10 cellular contexts compared by ENCODE assay signal in the genomic region with DNA sequence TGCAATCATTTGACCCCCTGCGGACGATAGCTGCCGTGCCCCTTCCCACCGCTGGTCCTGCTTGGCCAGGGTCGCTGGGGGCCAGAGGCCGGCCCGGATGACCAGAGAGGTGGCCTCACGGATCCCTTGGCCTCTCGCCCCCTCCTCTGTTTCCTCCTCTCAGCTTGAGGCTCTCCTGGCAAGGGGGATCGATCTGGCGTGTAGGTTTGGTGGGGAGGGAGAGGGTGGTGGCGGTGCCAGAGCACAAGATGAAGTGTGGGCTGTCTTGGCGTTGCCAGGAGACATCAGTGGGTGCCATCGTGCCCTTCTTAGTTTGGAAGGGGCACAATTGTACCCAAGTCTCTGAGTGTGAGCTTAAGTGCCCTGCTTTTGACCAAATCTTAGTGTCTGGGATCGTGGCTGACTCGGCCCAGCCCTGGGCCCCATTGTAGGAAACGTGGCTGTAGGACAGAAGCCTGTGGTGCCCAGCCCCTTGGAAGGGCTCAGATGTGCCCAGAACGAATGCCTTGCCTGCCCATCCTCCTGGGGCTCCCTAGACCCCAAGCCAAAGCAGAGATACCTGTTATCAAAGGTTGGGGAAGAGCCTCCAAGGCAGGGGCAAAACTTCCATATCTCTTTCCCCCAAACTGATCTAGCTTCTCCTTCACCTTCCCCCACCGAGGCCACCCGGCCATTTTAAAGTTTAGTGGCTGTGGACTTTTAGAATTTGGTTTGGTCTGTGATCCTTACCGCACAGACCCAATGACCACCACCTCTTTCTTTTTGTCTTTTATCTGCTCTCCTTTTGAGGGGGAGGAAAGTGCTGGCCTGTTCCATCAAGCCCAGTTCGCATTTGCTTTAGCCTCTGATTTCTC. TPM values are rescaled to one million over a fixed set of nuclear protein-coding genes. Genes with fewer than 3 reads are reported as not detected.
DNase-seq lines count a peak whose midpoint lies in the region; ATAC-seq, FAIRE-seq and TF ChIP-seq lines count a peak whose summit lies in the region.
"Had no signal": no experiment of that assay in that cellular context is flagged by ENCODE, and none has a peak within 500 bp of the region (broad histone marks: within the 10 kb centered on the region; RNA-seq: fewer than 3 reads in every experiment).

No MANE protein-coding gene starts in this region.

- peaks cover 11% of the 10 kb centered on the region for H3K79me1 ChIP-seq in neuronal stem cell (ENCODE audit: low read depth, low read length)

- intact Hi-C loops in heart right ventricle (cut with DNase I) = loop anchor here (1.0 to 10.0 kb wide), 9 partner anchors 18 to 1680 kb away; no protein-coding TSS in a partner anchor
- intact Hi-C loops in left cardiac atrium (cut with DNase I) = loop anchor here in 1 of 2 donors (5.0 to 10.0 kb wide), 3 partner anchors 1038 to 1320 kb away; no protein-coding TSS in a partner anchor
- intact Hi-C loops in uterus (cut with DNase I; ENCODE audit: low total_unique reads) = no loop called here

- TF ChIP-seq POLR2A in uterus (IDR thresholded peaks at IDR 0.05) = no peak

- H4K20me1 ChIP-seq in fibroblast of lung (ENCODE audit: control insufficient read depth, extremely low read depth, insufficient read depth, low read length) = no peaks in the 10 kb centered on the region

- H3K9me3 ChIP-seq in heart right ventricle (no peaks in the 10 kb centered on the region), fibroblast of lung (ENCODE audit: control insufficient read depth, insufficient read depth, low read depth, low read length) (no peaks in the 10 kb centered on the region), neuronal stem cell (replicated peaks in 1 of 2; ENCODE audit: control insufficient read depth in 2 of 2, insufficient read depth in 1 of 2, low read depth in 1 of 2, low read length in 2 of 2) (no peaks in the 10 kb centered on the region), uterus (no peaks in the 10 kb centered on the region)

- FAIRE-seq in urothelium cell line (lab: Jason Lieb, UNC) = no peak
- FAIRE-seq: GM18507 had no signal

- H3K23ac ChIP-seq in neuronal stem cell (ENCODE audit: low read depth, low read length, poor library complexity) = peak overlapping the region; percentile 68

- no peak overlapping the region for H4K8ac ChIP-seq in neuronal stem cell (ENCODE audit: low read depth, low read length)

- H3K4me1 ChIP-seq in heart right ventricle (peaks cover 0 to 79% (median 36%) of the 10 kb centered on the region in 9 donors), fibroblast of lung (ENCODE audit: control insufficient read depth, extremely low read depth, insufficient read depth, low read length) (peaks cover 9% of the 10 kb centered on the region), neuronal stem cell (ENCODE audit: control insufficient read depth in 2 of 2, insufficient read depth in 1 of 2, low read depth in 1 of 2, low read length in 2 of 2) (peaks cover 47 to 52% of the 10 kb centered on the region in 2 donors), uterus (no peaks in the 10 kb centered on the region)

- peak overlapping the region; percentile 97 for H2AK5ac ChIP-seq in neuronal stem cell (ENCODE audit: low read depth, low read length)

- peak overlapping the region in 9 of 10 donors; percentile 44 to 81 (median 72) for H3K4me3 ChIP-seq in heart right ventricle
- H3K4me3 ChIP-seq in fibroblast of lung (replicated peaks in 1 of 4; ENCODE audit: control extremely low read depth in 1 of 4, insufficient read depth in 1 of 4, low read depth in 3 of 4, low read length in 4 of 4) = peak overlapping the region; percentile 40 to 100 (median 58)
- no peak overlapping the region for H3K4me3 ChIP-seq in neuronal stem cell (ENCODE audit: low read length in 2 of 2)
- peak overlapping the region; percentile 84 to 90 for H3K4me3 ChIP-seq in uterus

- ATAC-seq in heart right ventricle = no peak
- ATAC-seq in left cardiac atrium = no peak

- 27 to 36% methylated on average over 22 of the region's 22 CpGs for WGBS in heart right ventricle, 2 donors
- no CpG with 5 or more reads among the region's 22 CpGs for WGBS in neuronal stem cell (ENCODE audit: extremely low coverage in 2 of 2, insufficient read length in 2 of 2, insufficient replicate concordance in 1 of 2), 2 donors

- peak overlapping the region; percentile 52 for H2BK12ac ChIP-seq in neuronal stem cell (ENCODE audit: low read length)

- H2AFZ ChIP-seq in fibroblast of lung (ENCODE audit: low read length) = no peak overlapping the region
- H2AFZ ChIP-seq in neuronal stem cell (ENCODE audit: low read length) = no peak overlapping the region

- H3K14ac ChIP-seq in neuronal stem cell (ENCODE audit: low read length) = no peak overlapping the region

- no peak overlapping the region for H3K4ac ChIP-seq in neuronal stem cell (ENCODE audit: low read length)

- H2BK120ac ChIP-seq in neuronal stem cell (ENCODE audit: low read depth, low read length) = no peak overlapping the region

- DNase-seq in heart right ventricle = no peak
- DNase-seq in left cardiac atrium = no peak
- peak in 1 of 2 donors; percentile 40 for DNase-seq in fibroblast of lung (ENCODE audit: low read depth in 2 of 2)
- DNase-seq in neuronal stem cell (ENCODE audit: low spot score) = no peak
- DNase-seq in uterus = no peak
- no peak for DNase-seq in urothelium cell line (ENCODE audit: low spot score)
- no peak for DNase-seq in putamen (ENCODE audit: low spot score)
- no peak for DNase-seq in NCI-H1417 (lab: John Stamatoyannopoulos, UW)
- DNase-seq: NCI-H146 had no signal

- H3K27me3 ChIP-seq in heart right ventricle (peaks cover 4 to 100% (median 68%) of the 10 kb centered on the region in 7 donors), fibroblast of lung (ENCODE audit: control insufficient read depth, insufficient read depth, low read length) (no peaks in the 10 kb centered on the region), neuronal stem cell (ENCODE audit: control insufficient read depth in 3 of 3, insufficient read depth in 3 of 3, low read depth in 1 of 3, low read length in 3 of 3) (no peaks in the 10 kb centered on the region), uterus (no peaks in the 10 kb centered on the region)

- H3K36me3 ChIP-seq in heart right ventricle (peaks cover 0 to 8% (median 0%) of the 10 kb centered on the region in 9 donors), fibroblast of lung (ENCODE audit: control insufficient read depth, insufficient read depth, low read length) (peaks cover 13% of the 10 kb centered on the region), neuronal stem cell (replicated peaks in 1 of 2; ENCODE audit: control insufficient read depth in 2 of 2, insufficient read depth in 2 of 2, low read length in 2 of 2) (peaks cover 4 to 45% of the 10 kb centered on the region in 2 donors), uterus (no peaks in the 10 kb centered on the region)

- H3K4me2 ChIP-seq in fibroblast of lung (ENCODE audit: extremely low read depth, insufficient read depth, low read length) (peak overlapping the region; percentile 94), neuronal stem cell (ENCODE audit: insufficient read depth, low read length, poor library complexity, severe bottlenecking) (peak overlapping the region; percentile 88)

- H3K9ac ChIP-seq in fibroblast of lung (ENCODE audit: insufficient read depth, low read length) = peak overlapping the region; percentile 70
- H3K9ac ChIP-seq in neuronal stem cell (ENCODE audit: low read depth, low read length, poor library complexity) = no peak overlapping the region

- peak overlapping the region; percentile 35 for H2BK15ac ChIP-seq in neuronal stem cell (ENCODE audit: low read length)

- H3K27ac ChIP-seq in heart right ventricle = peak overlapping the region; percentile 59 to 94 (median 90)
- peak overlapping the region; percentile 85 for H3K27ac ChIP-seq in fibroblast of lung (ENCODE audit: insufficient read depth, low read length)
- no peak overlapping the region for H3K27ac ChIP-seq in neuronal stem cell (replicated peaks; ENCODE audit: low read length)
- H3K27ac ChIP-seq in uterus = peak overlapping the region; percentile 94 to 100

- no peak overlapping the region for H2BK5ac ChIP-seq in neuronal stem cell (ENCODE audit: low read length)

- peaks cover 99% of the 10 kb centered on the region for H3K79me2 ChIP-seq in fibroblast of lung (ENCODE audit: control insufficient read depth, insufficient read depth, low read length)

- no peak for TF ChIP-seq CTCF in heart right ventricle (IDR thresholded peaks at IDR 0.05)
- no peak for TF ChIP-seq CTCF in fibroblast of lung (conservative IDR thresholded peaks at IDR 0.05 in 1 of 2, IDR thresholded peaks at IDR 0.05 in 1 of 2; ENCODE audit: low read depth in 1 of 2, low read length in 2 of 2)
- TF ChIP-seq CTCF in uterus (IDR thresholded peaks at IDR 0.05) = no peak

- H4K91ac ChIP-seq in neuronal stem cell (ENCODE audit: low read depth, low read length, poor library complexity) = no peak overlapping the region

- peak overlapping the region; percentile 94 for H3K18ac ChIP-seq in neuronal stem cell (ENCODE audit: low read length)

RNA-seq across cellular contexts. Expression of a gene that starts 14.4 kb away (rescaled TPM):
- total RNA-seq in heart right ventricle = 10 to 100 TPM in 8 of 10 donors, 1 to 10 TPM in 2; 8.2 to 31.7 (median 14.3) TPM
- 10 to 100 TPM; 21.1 to 22.9 TPM for polyA plus RNA-seq in heart right ventricle
- 10 to 100 TPM; 41.2 to 43.5 TPM for total RNA-seq in left cardiac atrium
- 9.2 and 15.7 TPM in 2 replicates for total RNA-seq in fibroblast of lung
- polyA plus RNA-seq in fibroblast of lung = 66.5 and 130 TPM in 2 replicates
- 124 and 286 TPM in 2 replicates for polyA plus RNA-seq in fibroblast of lung (2012)
- polyA minus RNA-seq in fibroblast of lung (ENCODE audit: low replicate concordance) = 78.0 and 158 TPM in 2 replicates
- 43.2 TPM for polyA plus RNA-seq in neuronal stem cell (2013, experiment 1 of 2)
- 45.4 TPM for polyA plus RNA-seq in neuronal stem cell (2013, experiment 2 of 2)
- total RNA-seq in uterus = 100 to 1,000 TPM in 1 of 4 donors, 10 to 100 TPM in 3; 23.6 to 255 (median 51.9) TPM

Comparison
In these comparisons a context has a peak if more than half of its experiments do, and no peak if none do; other contexts are left out.
1. H3K4me3 ChIP-seq: peak in heart right ventricle (9 of 10), fibroblast of lung (4 of 4) and uterus (2 of 2); none in neuronal stem cell (0 of 2).